In the genomic region with DNA sequence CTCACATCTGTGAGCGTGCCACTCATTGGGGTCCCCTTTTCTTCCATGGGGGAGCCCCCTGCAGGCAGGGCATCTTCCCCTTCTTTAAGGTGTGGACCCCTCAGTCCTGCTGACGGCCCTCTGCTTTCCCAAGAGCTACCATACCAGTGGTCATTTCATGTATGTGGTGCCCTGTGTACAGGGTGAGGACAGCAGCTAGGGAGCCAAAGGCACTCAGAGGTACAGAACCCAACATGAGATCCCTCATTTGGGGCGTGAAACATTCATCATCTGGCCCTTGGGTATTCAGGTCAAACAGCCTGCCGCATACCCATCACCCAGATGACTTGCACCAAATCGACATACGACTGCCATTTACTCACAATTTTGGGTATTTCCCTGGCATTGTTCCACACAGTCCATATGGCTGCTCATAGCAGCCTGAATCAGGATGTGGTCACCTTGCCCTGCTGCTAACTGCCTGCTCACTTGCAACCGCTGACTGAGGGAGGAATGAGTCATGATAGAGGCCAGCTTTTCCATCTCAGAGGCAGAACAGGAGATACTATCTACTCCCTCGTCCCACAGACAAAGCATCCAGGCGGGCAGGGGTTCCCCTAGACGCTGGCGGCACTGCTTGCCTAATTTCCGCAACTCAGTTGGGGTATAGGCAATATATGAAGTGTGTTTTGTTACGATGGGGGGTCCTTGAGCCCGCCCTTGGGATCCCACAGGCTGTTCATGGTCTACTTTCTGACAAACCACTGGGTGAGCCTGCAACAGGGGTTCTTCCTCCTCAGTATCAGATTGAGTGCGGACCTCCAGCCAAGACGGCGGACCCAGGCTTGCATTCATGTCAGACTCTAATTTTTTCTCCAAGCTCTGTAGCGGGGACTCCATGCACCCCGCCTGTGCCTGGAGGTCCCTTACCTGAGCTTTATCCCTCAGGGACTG, we compare ENCODE assay signal across 8 cellular contexts.
DNase-seq lines count a peak whose midpoint lies in the region; ATAC-seq and TF ChIP-seq lines count a peak whose summit lies in the region.

No MANE protein-coding gene starts in this region.

- no peak for TF ChIP-seq CTCF in fibroblast of mammary gland (conservative IDR thresholded peaks at IDR 0.05; ENCODE audit: control insufficient read depth, insufficient read depth, low read depth, low read length)

- DNase-seq in activated T-cell treated with anti-CD3 and anti-CD28 coated beads for 48 hours (ENCODE audit: low read depth) (peak; percentile 21), activated T-cell treated with anti-CD3 and anti-CD28 coated beads for 4 hours (no peak), OCI-M1 (lab: John Stamatoyannopoulos, UW) (peak; percentile 93), fibroblast of mammary gland (ENCODE audit: low read depth) (peak; percentile 97), COLO668 (lab: John Stamatoyannopoulos, UW; ENCODE audit: unreplicated experiment) (no peak), NCI-H1105 treated with DMSO at 0.1 percent for 48 hours (lab: John Stamatoyannopoulos, UW) (no peak), T-helper 9 cell (no peak)

- H3K4me3 ChIP-seq in fibroblast of mammary gland (ENCODE audit: control insufficient read depth, low read depth, low read length): no peak overlapping the region

- ATAC-seq in HG02884 (IDR thresholded peaks at IDR 0.05; ENCODE audit: unreplicated experiment): peak; percentile 73

Comparison
In these comparisons a context has a peak if more than half of its experiments do, and no peak if none do; other contexts are left out.
1. DNase-seq: peak in activated T-cell treated with anti-CD3 and anti-CD28 coated beads for 48 hours (single experiment), OCI-M1 (single experiment) and fibroblast of mammary gland (single experiment); none in activated T-cell treated with anti-CD3 and anti-CD28 coated beads for 4 hours (single experiment), COLO668 (single experiment), NCI-H1105 treated with DMSO at 0.1 percent for 48 hours (single experiment) and T-helper 9 cell (single experiment).